8 cellular contexts compared by ENCODE assay signal in genomic region chr13:23579072-23579885, GRCh38. TPM values are rescaled to one million over a fixed set of nuclear protein-coding genes. Genes with fewer than 3 reads are reported as not detected.
DNase-seq lines count a peak whose midpoint lies in the region; ATAC-seq, FAIRE-seq and TF ChIP-seq lines count a peak whose summit lies in the region.

No MANE protein-coding gene starts in this region.

- no peak for TF ChIP-seq EP300 in HepG2 (IDR thresholded peaks at IDR 0.05; ENCODE audit: low read depth in 2 of 2, low read length in 2 of 2)
- no peak for TF ChIP-seq EP300 in HepG2 (CRISPR knock-in tag; IDR thresholded peaks at IDR 0.05; ENCODE audit: borderline replicate concordance)

- WGBS in HepG2 (ENCODE audit: low lambda C conversion rate), result 0% methylated on average over 6 of the region's 79 CpGs

- H2AFZ ChIP-seq in HepG2 (ENCODE audit: low read length), result no peak overlapping the region

- peak overlapping the region; percentile 74 for H3K9ac ChIP-seq in HepG2 (ENCODE audit: insufficient read depth, low read depth, low read length)

- H3K27ac ChIP-seq in A673 (ENCODE audit: low read depth, low read length, poor library complexity, severe bottlenecking) (no peak overlapping the region), HepG2 (ENCODE audit: extremely low read length, insufficient read depth, low read length) (peak overlapping the region; percentile 77)

- TF ChIP-seq RAD21 in HepG2 (CRISPR knock-in tag; IDR thresholded peaks at IDR 0.05), result no peak; the same call in 1 of the 2 replicates

- DNase-seq in A673 (ENCODE audit: low spot score) (peak; percentile 85), NCI-H345 treated with DMSO at 0.1 percent for 48 hours (lab: John Stamatoyannopoulos, UW; ENCODE audit: unreplicated experiment) (peak; percentile 72), dedifferentiated amniotic fluid mesenchymal stem cell (ENCODE audit: extremely low spot score) (peak; percentile 75), HepG2 (ENCODE audit: low spot score) (peak; percentile 79)
- DNase-seq in activated CD4-positive, alpha-beta T cell treated with anti-CD3 and anti-CD28 coated beads, Interleukin-2, amount 10 ng/mL, durations not matched to agents 24 days and 14 days, result peak; percentile 98
- DNase-seq in stimulated activated CD4-positive, alpha-beta T cell treated with anti-CD3 and anti-CD28 coated beads, Interleukin-2, amount 100 ng/mL, for 4 hours (ENCODE audit: low read depth), result peak; percentile 92

- intact Hi-C loops in A673 (cut with micrococcal nuclease; ENCODE audit: unreplicated experiment), result loop anchor here (10.0 kb wide), 1 partner anchor 296 kb away; no protein-coding TSS in a partner anchor
- intact Hi-C loops in activated CD4-positive, alpha-beta T cell treated with anti-CD3 and anti-CD28 coated beads, Interleukin-2, amount 10 ng/mL, durations not matched to agents 24 days and 14 days (cut with micrococcal nuclease), result loop anchor here (1.0 to 10.0 kb wide), 5 partner anchors 114 to 310 kb away; partner anchors contain the start of gene MIPEP
- intact Hi-C loops in HepG2 (cut with micrococcal nuclease; ENCODE audit: unreplicated experiment), result loop anchor here (1.0 to 5.0 kb wide), 5 partner anchors 9 to 308 kb away; partner anchors contain the start of genes MIPEP and TNFRSF19

- peaks cover 18% of the 10 kb centered on the region for H3K4me1 Mint-ChIP-seq in activated CD4-positive, alpha-beta T cell treated with anti-CD3 and anti-CD28 coated beads, Interleukin-2, amount 10 ng/mL, durations not matched to agents 24 days and 14 days

- no peaks in the 10 kb centered on the region; the same call in 1 of the 2 replicates for H4K20me1 ChIP-seq in HepG2 (ENCODE audit: insufficient read depth, low read length)

- H3K9me3 ChIP-seq in A673 (ENCODE audit: low read depth, low read length, poor library complexity, severe bottlenecking) (no peaks in the 10 kb centered on the region), HepG2 (ENCODE audit: low read length) (no peaks in the 10 kb centered on the region)

- H3K27me3 Mint-ChIP-seq in activated CD4-positive, alpha-beta T cell treated with anti-CD3 and anti-CD28 coated beads, Interleukin-2, amount 10 ng/mL, durations not matched to agents 24 days and 14 days, result peaks cover 60% of the 10 kb centered on the region

- TF ChIP-seq CTCF in A673 (conservative IDR thresholded peaks at IDR 0.05; ENCODE audit: low read depth, low read length) (no peak), HepG2 (CRISPR knock-in tag; IDR thresholded peaks at IDR 0.05) (no peak)

- peaks cover 77% of the 10 kb centered on the region for H3K79me2 ChIP-seq in HepG2 (ENCODE audit: insufficient read depth, low read length)

- no peaks in the 10 kb centered on the region for H3K9me3 Mint-ChIP-seq in activated CD4-positive, alpha-beta T cell treated with anti-CD3 and anti-CD28 coated beads, Interleukin-2, amount 10 ng/mL, durations not matched to agents 24 days and 14 days

- H3K4me3 ChIP-seq in A673 (ENCODE audit: low read depth, low read length, poor library complexity, severe bottlenecking), result peak overlapping the region; percentile 60
- peak overlapping the region; percentile 65 to 93 (median 90) for H3K4me3 ChIP-seq in HepG2 (replicated peaks in 1 of 3; ENCODE audit: insufficient read depth in 1 of 3, low read depth in 2 of 3, low read length in 3 of 3)

- CTCF ChIA-PET in A673 (lab: Charles Lee), result no interaction called here
- CTCF ChIA-PET in HepG2 (lab: Yijun Ruan, JAX; ENCODE audit: low intra/inter-chr PET ratio, low total read pairs), result interaction anchor here (1.8 kb wide), 1 partner anchor 68 kb away, joined by 4 read pairs; no protein-coding TSS in a partner anchor

- FAIRE-seq in HepG2 (lab: Jason Lieb, UNC), result no peak

- H3K4me1 ChIP-seq in A673 (ENCODE audit: insufficient read depth, low read length, poor library complexity, severe bottlenecking) (no peaks in the 10 kb centered on the region), HepG2 (ENCODE audit: insufficient read depth, low read length) (peaks cover 75% of the 10 kb centered on the region)

- no peaks in the 10 kb centered on the region for H3K36me3 ChIP-seq in A673 (ENCODE audit: insufficient read depth, low read length, poor library complexity, severe bottlenecking)
- H3K36me3 ChIP-seq in HepG2 (replicated peaks in 1 of 2; ENCODE audit: control insufficient read depth in 1 of 2, insufficient read depth in 2 of 2, low read length in 2 of 2), result peaks cover 0 to 3% of the 10 kb centered on the region in 2 experiments; a peak in 3 of 5 replicates

- no peaks in the 10 kb centered on the region for H3K36me3 Mint-ChIP-seq in activated CD4-positive, alpha-beta T cell treated with anti-CD3 and anti-CD28 coated beads, Interleukin-2, amount 10 ng/mL, durations not matched to agents 24 days and 14 days (ENCODE audit: low read depth)

- BruUV-seq in A673 (replicated peaks; lab: Mats Ljungman, UMichigan) (no TSS peak), HepG2 (replicated peaks; lab: Mats Ljungman, UMichigan) (no TSS peak)

- POLR2A ChIA-PET in A673 (lab: Charles Lee; ENCODE audit: low non-redundant PET), result no interaction called here
- POLR2A ChIA-PET in HepG2 (lab: Yijun Ruan, JAX), result interaction anchor here (0.8 to 3.1 kb wide), 11 partner anchors 8 to 92 kb away, joined by 3 to 22 read pairs (median 6); partner anchors contain the start of gene TNFRSF19

- TF ChIP-seq POLR2A in HepG2 (IDR thresholded peaks at IDR 0.05; ENCODE audit: insufficient read depth in 1 of 2, low read depth in 2 of 2, low read length in 2 of 2), result peak in 1 of 2 experiments; percentile 77; a peak in 3 of 4 replicates

- H3K4me3 Mint-ChIP-seq in activated CD4-positive, alpha-beta T cell treated with anti-CD3 and anti-CD28 coated beads, Interleukin-2, amount 10 ng/mL, durations not matched to agents 24 days and 14 days, result peak overlapping the region; percentile 76

- H3K4me2 ChIP-seq in HepG2 (ENCODE audit: low read depth, low read length), result peak overlapping the region; percentile 86

- in situ Hi-C loops in HepG2 (cut with HindIII; ENCODE audit: extremely low pct_ligation_motif_present, low pct_unique_long_range_greater_than_20kb), result loop anchor here (5.0 to 25.0 kb wide), 2 partner anchors 112 to 308 kb away; partner anchors contain the start of genes C1QTNF9B and MIPEP

- H3K27ac Mint-ChIP-seq in activated CD4-positive, alpha-beta T cell treated with anti-CD3 and anti-CD28 coated beads, Interleukin-2, amount 10 ng/mL, durations not matched to agents 24 days and 14 days, result no peak overlapping the region

- peaks cover 55% of the 10 kb centered on the region for H3K27me3 ChIP-seq in A673 (replicated peaks; ENCODE audit: insufficient read depth, low read depth, low read length, poor library complexity)
- no peaks in the 10 kb centered on the region for H3K27me3 ChIP-seq in HepG2 (ENCODE audit: control insufficient read depth in 1 of 2, insufficient read depth in 2 of 2, low read length in 2 of 2)

- ATAC-seq in GM18867 (IDR thresholded peaks at IDR 0.05; ENCODE audit: unreplicated experiment), result peak; percentile 80
- ATAC-seq in HG03066 (IDR thresholded peaks at IDR 0.05; ENCODE audit: low read depth, unreplicated experiment), result peak; percentile 85
- peak; percentile 96 for ATAC-seq in HepG2

TF ChIP-seq in HepG2, 621 proteins besides CTCF, POLR2A, EP300 and RAD21 (continues in another document):
- TF ChIP-seq ZFP36 (IDR thresholded peaks at IDR 0.05; ENCODE audit: borderline replicate concordance, low read depth, low read length, partially characterized antibody) (no peak), ZMYM2 (CRISPR knock-in tag; IDR thresholded peaks at IDR 0.05) (peak; percentile 16; the same call in 1 of the 2 replicates), ZNF749 (CRISPR knock-in tag; IDR thresholded peaks at IDR 0.05; ENCODE audit: borderline replicate concordance) (peak; percentile 62; the same call in 1 of the 2 replicates), TEAD3 (CRISPR knock-in tag; optimal IDR thresholded peaks at IDR 0.05; ENCODE audit: borderline replicate concordance) (no peak), ZNF850 (CRISPR knock-in tag; conservative IDR thresholded peaks at IDR 0.05) (no peak), ZNF451 (CRISPR knock-in tag; IDR thresholded peaks at IDR 0.05) (no peak)
- TF ChIP-seq, protein P1, sequence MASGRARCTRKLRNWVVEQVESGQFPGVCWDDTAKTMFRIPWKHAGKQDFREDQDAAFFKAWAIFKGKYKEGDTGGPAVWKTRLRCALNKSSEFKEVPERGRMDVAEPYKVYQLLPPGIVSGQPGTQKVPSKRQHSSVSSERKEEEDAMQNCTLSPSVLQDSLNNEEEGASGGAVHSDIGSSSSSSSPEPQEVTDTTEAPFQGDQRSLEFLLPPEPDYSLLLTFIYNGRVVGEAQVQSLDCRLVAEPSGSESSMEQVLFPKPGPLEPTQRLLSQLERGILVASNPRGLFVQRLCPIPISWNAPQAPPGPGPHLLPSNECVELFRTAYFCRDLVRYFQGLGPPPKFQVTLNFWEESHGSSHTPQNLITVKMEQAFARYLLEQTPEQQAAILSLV (CRISPR knock-in tag; IDR thresholded peaks at IDR 0.05; ENCODE audit: borderline replicate concordance), result no peak

RNA-seq across cellular contexts. Expression of gene TNFRSF19, which starts 9.1 kb away (rescaled TPM):
- total RNA-seq in A673 (2021) (0.06 TPM in 1 of 2 replicates, not detected in the other), HepG2 (2016; rRNA removed; fragmentation: Illumina TruSeq; extraction: Trizol) (47.7 and 77.7 TPM in 2 replicates)
- not detected in 2 replicates for total RNA-seq in activated CD4-positive, alpha-beta T cell treated with anti-CD3 and anti-CD28 coated beads, Interleukin-2, amount 10 ng/mL, durations not matched to agents 24 days and 14 days
- total RNA-seq in HepG2 (2016; cell fraction: cytosol; rRNA removed; fragmentation: Illumina TruSeq; extraction: Trizol; ENCODE audit: low read depth), result 7.7 and 8.2 TPM in 2 replicates
- total RNA-seq in HepG2 (2016; cell fraction: insoluble cytoplasmic fraction; rRNA removed; fragmentation: Illumina TruSeq; extraction: Trizol), result 48.1 and 76.8 TPM in 2 replicates
- total RNA-seq in HepG2 (2016; cell fraction: membrane; rRNA removed; fragmentation: Illumina TruSeq; extraction: Trizol), result 25.2 and 27.9 TPM in 2 replicates
- total RNA-seq in HepG2 (2016; cell fraction: nucleus; rRNA removed; fragmentation: Illumina TruSeq; extraction: Trizol), result 84.2 and 94.2 TPM in 2 replicates
- 38.9 and 75.3 TPM in 2 replicates for polyA plus RNA-seq in HepG2 (2011; rRNA removed)
- 37.4 and 45.8 TPM in 2 replicates for polyA plus RNA-seq in HepG2 (2011; cell fraction: cytosol; rRNA removed)
- polyA plus RNA-seq in HepG2 (2011; cell fraction: nucleus; rRNA removed), result 30.8 and 50.6 TPM in 2 replicates
- 25.9 and 27.9 TPM in 2 replicates for polyA plus RNA-seq in HepG2 (2012)
- 2.9 TPM in 2 replicates for polyA plus RNA-seq in HepG2 (2016; cell fraction: cytosol; fragmentation: Illumina TruSeq; extraction: Trizol; ENCODE audit: low read depth)
- 35.7 and 36.2 TPM in 2 replicates for polyA plus RNA-seq in HepG2 (2016; cell fraction: insoluble cytoplasmic fraction; fragmentation: Illumina TruSeq; extraction: Trizol; ENCODE audit: low read depth)
- polyA plus RNA-seq in HepG2 (2016; cell fraction: membrane; fragmentation: Illumina TruSeq; extraction: Trizol; ENCODE audit: low read depth), result 9.9 and 10.1 TPM in 2 replicates
- polyA plus RNA-seq in HepG2 (2016; cell fraction: nucleus; fragmentation: Illumina TruSeq; extraction: Trizol; ENCODE audit: insufficient read depth, low read depth), result 95.3 and 95.9 TPM in 2 replicates
- 0.05 and 162 TPM in 2 replicates for polyA minus RNA-seq in HepG2 (2011; rRNA and poly(A)+ RNA removed; ENCODE audit: low replicate concordance)
- polyA minus RNA-seq in HepG2 (2011; cell fraction: cytosol; rRNA and poly(A)+ RNA removed), result 40.8 and 64.9 TPM in 2 replicates
- polyA minus RNA-seq in HepG2 (2011; cell fraction: nucleus; rRNA and poly(A)+ RNA removed), result 47.0 and 73.8 TPM in 2 replicates
